1 cellular context compared by ENCODE assay signal in genomic region chr6:112026933-112027332, GRCh38.
TF ChIP-seq lines count a peak whose summit lies in the region.

No MANE protein-coding gene starts in this region.

TF ChIP-seq in GM12878, 131 proteins besides CTCF, POLR2A, EP300 and RAD21 (continued from another document):
- TF ChIP-seq, protein P1, sequence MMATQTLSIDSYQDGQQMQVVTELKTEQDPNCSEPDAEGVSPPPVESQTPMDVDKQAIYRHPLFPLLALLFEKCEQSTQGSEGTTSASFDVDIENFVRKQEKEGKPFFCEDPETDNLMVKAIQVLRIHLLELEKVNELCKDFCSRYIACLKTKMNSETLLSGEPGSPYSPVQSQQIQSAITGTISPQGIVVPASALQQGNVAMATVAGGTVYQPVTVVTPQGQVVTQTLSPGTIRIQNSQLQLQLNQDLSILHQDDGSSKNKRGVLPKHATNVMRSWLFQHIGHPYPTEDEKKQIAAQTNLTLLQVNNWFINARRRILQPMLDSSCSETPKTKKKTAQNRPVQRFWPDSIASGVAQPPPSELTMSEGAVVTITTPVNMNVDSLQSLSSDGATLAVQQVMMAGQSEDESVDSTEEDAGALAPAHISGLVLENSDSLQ (IDR thresholded peaks at IDR 0.05): no peak
- no peak for TF ChIP-seq TCF12 (IDR thresholded peaks at IDR 0.05; ENCODE audit: low read depth, low read length)
- no peak for TF ChIP-seq CEBPB (IDR thresholded peaks at IDR 0.05; ENCODE audit: borderline replicate concordance in 1 of 2, low read depth in 2 of 2, low read length in 2 of 2)
- no peak for TF ChIP-seq HSF1 (IDR thresholded peaks at IDR 0.05; ENCODE audit: low read depth, low read length)
- TF ChIP-seq NFYA (IDR thresholded peaks at IDR 0.05; ENCODE audit: borderline replicate concordance, low read depth, low read length): no peak
- TF ChIP-seq HDAC2 (IDR thresholded peaks at IDR 0.05): no peak
- TF ChIP-seq, protein P2, sequence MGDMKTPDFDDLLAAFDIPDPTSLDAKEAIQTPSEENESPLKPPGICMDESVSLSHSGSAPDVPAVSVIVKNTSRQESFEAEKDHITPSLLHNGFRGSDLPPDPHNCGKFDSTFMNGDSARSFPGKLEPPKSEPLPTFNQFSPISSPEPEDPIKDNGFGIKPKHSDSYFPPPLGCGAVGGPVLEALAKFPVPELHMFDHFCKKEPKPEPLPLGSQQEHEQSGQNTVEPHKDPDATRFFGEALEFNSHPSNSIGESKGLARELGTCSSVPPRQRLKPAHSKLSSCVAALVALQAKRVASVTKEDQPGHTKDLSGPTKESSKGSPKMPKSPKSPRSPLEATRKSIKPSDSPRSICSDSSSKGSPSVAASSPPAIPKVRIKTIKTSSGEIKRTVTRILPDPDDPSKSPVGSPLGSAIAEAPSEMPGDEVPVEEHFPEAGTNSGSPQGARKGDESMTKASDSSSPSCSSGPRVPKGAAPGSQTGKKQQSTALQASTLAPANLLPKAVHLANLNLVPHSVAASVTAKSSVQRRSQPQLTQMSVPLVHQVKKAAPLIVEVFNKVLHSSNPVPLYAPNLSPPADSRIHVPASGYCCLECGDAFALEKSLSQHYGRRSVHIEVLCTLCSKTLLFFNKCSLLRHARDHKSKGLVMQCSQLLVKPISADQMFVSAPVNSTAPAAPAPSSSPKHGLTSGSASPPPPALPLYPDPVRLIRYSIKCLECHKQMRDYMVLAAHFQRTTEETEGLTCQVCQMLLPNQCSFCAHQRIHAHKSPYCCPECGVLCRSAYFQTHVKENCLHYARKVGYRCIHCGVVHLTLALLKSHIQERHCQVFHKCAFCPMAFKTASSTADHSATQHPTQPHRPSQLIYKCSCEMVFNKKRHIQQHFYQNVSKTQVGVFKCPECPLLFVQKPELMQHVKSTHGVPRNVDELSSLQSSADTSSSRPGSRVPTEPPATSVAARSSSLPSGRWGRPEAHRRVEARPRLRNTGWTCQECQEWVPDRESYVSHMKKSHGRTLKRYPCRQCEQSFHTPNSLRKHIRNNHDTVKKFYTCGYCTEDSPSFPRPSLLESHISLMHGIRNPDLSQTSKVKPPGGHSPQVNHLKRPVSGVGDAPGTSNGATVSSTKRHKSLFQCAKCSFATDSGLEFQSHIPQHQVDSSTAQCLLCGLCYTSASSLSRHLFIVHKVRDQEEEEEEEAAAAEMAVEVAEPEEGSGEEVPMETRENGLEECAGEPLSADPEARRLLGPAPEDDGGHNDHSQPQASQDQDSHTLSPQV (IDR thresholded peaks at IDR 0.05): no peak
- no peak for TF ChIP-seq USF2 (IDR thresholded peaks at IDR 0.05; ENCODE audit: borderline replicate concordance, low read depth, low read length)
- TF ChIP-seq SREBF1 (IDR thresholded peaks at IDR 0.05; ENCODE audit: low read length): no peak
- no peak for TF ChIP-seq BRCA1 (IDR thresholded peaks at IDR 0.05; ENCODE audit: low read depth, low read length)
- no peak for TF ChIP-seq CBFB (IDR thresholded peaks at IDR 0.05; ENCODE audit: low read depth)
- no peak for TF ChIP-seq ZNF24 (IDR thresholded peaks at IDR 0.05)
- no peak for TF ChIP-seq CREM (IDR thresholded peaks at IDR 0.05; ENCODE audit: low read depth)
- TF ChIP-seq NR2F1 (conservative IDR thresholded peaks at IDR 0.05): 0 out of 2 replicates have a peak, but pooled peaks have one; percentile 27
- 0 out of 2 replicates have a peak, but pooled peaks have one; percentile 9 for TF ChIP-seq NR2C1 (IDR thresholded peaks at IDR 0.05)
- no peak for TF ChIP-seq GABPA (IDR thresholded peaks at IDR 0.05; ENCODE audit: low read depth)
- no peak for TF ChIP-seq KDM1A (IDR thresholded peaks at IDR 0.05; ENCODE audit: borderline replicate concordance)
